In the genomic region with DNA sequence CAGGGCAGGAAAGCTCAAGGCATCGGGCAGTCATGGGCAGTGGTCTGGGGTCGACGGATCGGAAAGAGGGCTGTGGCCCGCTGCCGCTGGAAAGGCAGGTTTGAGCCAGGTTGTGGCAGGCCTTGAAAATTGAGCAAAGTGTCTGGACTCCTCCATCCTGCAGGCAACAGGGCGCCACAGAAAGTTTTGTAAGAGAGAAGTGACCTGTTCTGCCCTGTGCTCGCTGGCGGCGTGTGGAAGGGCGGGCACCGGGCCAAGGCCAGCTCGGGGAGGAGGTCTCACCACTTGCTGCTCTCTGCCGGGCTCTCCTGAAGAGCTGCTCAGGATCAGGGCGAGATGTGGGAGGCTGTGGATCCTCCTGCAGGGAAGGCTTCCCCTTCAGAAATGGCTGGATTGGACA, we compare ENCODE assay signal across 1 cellular context.
TF ChIP-seq lines count a peak whose summit lies in the region.

No MANE protein-coding gene starts in this region.

TF ChIP-seq in GM23338, 12 proteins besides CTCF, POLR2A, EP300 and RAD21 (continued from another document):
- TF ChIP-seq, protein P1, sequence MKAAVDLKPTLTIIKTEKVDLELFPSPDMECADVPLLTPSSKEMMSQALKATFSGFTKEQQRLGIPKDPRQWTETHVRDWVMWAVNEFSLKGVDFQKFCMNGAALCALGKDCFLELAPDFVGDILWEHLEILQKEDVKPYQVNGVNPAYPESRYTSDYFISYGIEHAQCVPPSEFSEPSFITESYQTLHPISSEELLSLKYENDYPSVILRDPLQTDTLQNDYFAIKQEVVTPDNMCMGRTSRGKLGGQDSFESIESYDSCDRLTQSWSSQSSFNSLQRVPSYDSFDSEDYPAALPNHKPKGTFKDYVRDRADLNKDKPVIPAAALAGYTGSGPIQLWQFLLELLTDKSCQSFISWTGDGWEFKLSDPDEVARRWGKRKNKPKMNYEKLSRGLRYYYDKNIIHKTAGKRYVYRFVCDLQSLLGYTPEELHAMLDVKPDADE (IDR thresholded peaks at IDR 0.05) = no peak
- TF ChIP-seq, protein P2, sequence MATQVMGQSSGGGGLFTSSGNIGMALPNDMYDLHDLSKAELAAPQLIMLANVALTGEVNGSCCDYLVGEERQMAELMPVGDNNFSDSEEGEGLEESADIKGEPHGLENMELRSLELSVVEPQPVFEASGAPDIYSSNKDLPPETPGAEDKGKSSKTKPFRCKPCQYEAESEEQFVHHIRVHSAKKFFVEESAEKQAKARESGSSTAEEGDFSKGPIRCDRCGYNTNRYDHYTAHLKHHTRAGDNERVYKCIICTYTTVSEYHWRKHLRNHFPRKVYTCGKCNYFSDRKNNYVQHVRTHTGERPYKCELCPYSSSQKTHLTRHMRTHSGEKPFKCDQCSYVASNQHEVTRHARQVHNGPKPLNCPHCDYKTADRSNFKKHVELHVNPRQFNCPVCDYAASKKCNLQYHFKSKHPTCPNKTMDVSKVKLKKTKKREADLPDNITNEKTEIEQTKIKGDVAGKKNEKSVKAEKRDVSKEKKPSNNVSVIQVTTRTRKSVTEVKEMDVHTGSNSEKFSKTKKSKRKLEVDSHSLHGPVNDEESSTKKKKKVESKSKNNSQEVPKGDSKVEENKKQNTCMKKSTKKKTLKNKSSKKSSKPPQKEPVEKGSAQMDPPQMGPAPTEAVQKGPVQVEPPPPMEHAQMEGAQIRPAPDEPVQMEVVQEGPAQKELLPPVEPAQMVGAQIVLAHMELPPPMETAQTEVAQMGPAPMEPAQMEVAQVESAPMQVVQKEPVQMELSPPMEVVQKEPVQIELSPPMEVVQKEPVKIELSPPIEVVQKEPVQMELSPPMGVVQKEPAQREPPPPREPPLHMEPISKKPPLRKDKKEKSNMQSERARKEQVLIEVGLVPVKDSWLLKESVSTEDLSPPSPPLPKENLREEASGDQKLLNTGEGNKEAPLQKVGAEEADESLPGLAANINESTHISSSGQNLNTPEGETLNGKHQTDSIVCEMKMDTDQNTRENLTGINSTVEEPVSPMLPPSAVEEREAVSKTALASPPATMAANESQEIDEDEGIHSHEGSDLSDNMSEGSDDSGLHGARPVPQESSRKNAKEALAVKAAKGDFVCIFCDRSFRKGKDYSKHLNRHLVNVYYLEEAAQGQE (IDR thresholded peaks at IDR 0.05; ENCODE audit: unreplicated experiment) = no peak
- TF ChIP-seq, protein P3, sequence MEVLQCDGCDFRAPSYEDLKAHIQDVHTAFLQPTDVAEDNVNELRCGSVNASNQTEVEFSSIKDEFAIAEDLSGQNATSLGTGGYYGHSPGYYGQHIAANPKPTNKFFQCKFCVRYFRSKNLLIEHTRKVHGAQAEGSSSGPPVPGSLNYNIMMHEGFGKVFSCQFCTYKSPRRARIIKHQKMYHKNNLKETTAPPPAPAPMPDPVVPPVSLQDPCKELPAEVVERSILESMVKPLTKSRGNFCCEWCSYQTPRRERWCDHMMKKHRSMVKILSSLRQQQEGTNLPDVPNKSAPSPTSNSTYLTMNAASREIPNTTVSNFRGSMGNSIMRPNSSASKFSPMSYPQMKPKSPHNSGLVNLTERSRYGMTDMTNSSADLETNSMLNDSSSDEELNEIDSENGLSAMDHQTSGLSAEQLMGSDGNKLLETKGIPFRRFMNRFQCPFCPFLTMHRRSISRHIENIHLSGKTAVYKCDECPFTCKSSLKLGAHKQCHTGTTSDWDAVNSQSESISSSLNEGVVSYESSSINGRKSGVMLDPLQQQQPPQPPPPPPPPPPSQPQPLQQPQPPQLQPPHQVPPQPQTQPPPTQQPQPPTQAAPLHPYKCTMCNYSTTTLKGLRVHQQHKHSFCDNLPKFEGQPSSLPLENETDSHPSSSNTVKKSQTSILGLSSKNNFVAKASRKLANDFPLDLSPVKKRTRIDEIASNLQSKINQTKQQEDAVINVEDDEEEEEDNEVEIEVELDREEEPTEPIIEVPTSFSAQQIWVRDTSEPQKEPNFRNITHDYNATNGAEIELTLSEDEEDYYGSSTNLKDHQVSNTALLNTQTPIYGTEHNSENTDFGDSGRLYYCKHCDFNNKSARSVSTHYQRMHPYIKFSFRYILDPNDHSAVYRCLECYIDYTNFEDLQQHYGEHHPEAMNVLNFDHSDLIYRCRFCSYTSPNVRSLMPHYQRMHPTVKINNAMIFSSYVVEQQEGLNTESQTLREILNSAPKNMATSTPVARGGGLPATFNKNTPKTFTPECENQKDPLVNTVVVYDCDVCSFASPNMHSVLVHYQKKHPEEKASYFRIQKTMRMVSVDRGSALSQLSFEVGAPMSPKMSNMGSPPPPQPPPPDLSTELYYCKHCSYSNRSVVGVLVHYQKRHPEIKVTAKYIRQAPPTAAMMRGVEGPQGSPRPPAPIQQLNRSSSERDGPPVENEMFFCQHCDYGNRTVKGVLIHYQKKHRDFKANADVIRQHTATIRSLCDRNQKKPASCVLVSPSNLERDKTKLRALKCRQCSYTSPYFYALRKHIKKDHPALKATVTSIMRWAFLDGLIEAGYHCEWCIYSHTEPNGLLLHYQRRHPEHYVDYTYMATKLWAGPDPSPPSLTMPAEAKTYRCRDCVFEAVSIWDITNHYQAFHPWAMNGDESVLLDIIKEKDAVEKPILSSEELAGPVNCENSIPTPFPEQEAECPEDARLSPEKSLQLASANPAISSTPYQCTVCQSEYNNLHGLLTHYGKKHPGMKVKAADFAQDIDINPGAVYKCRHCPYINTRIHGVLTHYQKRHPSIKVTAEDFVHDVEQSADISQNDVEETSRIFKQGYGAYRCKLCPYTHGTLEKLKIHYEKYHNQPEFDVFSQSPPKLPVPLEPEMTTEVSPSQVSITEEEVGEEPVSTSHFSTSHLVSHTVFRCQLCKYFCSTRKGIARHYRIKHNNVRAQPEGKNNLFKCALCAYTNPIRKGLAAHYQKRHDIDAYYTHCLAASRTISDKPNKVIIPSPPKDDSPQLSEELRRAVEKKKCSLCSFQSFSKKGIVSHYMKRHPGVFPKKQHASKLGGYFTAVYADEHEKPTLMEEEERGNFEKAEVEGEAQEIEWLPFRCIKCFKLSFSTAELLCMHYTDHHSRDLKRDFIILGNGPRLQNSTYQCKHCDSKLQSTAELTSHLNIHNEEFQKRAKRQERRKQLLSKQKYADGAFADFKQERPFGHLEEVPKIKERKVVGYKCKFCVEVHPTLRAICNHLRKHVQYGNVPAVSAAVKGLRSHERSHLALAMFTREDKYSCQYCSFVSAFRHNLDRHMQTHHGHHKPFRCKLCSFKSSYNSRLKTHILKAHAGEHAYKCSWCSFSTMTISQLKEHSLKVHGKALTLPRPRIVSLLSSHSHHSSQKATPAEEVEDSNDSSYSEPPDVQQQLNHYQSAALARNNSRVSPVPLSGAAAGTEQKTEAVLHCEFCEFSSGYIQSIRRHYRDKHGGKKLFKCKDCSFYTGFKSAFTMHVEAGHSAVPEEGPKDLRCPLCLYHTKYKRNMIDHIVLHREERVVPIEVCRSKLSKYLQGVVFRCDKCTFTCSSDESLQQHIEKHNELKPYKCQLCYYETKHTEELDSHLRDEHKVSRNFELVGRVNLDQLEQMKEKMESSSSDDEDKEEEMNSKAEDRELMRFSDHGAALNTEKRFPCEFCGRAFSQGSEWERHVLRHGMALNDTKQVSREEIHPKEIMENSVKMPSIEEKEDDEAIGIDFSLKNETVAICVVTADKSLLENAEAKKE (CRISPR knock-in tag; IDR thresholded peaks at IDR 0.05) = no peak
- no peak for TF ChIP-seq STAT1 (IDR thresholded peaks at IDR 0.05; ENCODE audit: unreplicated experiment)
- TF ChIP-seq EZH2phosphoT487 (IDR thresholded peaks at IDR 0.05; ENCODE audit: unreplicated experiment) = no peak
- no peak for TF ChIP-seq EZH2 (IDR thresholded peaks at IDR 0.05; ENCODE audit: low read depth, unreplicated experiment)
- TF ChIP-seq CREB1 (CRISPR knock-in tag; IDR thresholded peaks at IDR 0.05; ENCODE audit: low read depth) = no peak
- TF ChIP-seq ZNF114 (CRISPR knock-in tag; IDR thresholded peaks at IDR 0.05) = no peak
- no peak for TF ChIP-seq POLR2AphosphoS5 (IDR thresholded peaks at IDR 0.05; ENCODE audit: low read depth)
- no peak for TF ChIP-seq NANOG (IDR thresholded peaks at IDR 0.05; ENCODE audit: borderline replicate concordance)
TF ChIP-seq in GM23338: peak in this region for 0.
